In the genomic region with DNA sequence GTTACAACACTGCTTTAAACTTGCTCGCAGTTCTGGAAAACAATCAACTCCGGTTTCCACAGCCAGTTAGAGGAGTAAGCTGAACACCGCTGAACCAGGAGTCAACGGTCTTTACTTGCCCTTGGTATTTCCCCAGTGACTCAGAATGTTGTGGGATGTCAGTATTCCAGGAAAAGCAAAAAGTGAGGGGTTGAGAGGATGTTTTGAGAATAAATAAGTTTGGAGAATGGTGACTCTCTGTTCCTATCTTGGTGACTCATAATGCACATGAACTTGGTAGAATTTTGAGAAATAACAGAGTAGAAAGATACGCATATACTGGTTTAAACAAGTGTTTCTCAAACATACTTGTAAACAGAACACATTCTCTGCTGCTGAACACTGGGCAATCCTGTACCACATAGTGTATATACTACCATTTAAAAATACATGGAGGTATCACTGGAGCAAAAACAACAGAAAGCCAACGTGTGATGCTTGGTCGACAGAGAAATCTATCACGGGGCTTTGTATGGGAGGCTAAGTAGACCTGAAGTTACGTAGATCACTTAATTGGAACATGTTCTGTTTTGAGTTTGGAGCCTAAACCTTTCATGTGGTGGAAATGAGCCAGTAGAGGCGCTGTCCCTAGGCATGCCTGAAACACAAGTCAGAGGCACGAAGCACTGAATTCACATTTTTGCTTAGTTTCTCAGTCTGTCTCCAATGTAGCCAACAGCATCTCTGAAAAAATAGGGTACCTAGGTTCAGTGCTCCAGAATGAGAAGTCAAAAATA, we compare ENCODE assay signal across 10 cellular contexts.
DNase-seq lines count a peak whose midpoint lies in the region; FAIRE-seq and TF ChIP-seq lines count a peak whose summit lies in the region.
"Had no signal": no experiment of that assay in that cellular context is flagged by ENCODE, and none has a peak within 500 bp of the region (broad histone marks: within the 10 kb centered on the region; RNA-seq: fewer than 3 reads in every experiment).

No MANE protein-coding gene starts in this region.

- no peak overlapping the region; the same call in 1 of the 2 replicates for H3K4me3 ChIP-seq in AG04450 (ENCODE audit: low read depth, low read length)
- H3K4me3 ChIP-seq in choroid plexus epithelial cell (ENCODE audit: low read depth, low read length): no peak overlapping the region

- no peak overlapping the region for H3K4me3 Mint-ChIP-seq in progenitor cell of endocrine pancreas (ENCODE audit: low read depth)
- no peak overlapping the region for H3K4me3 Mint-ChIP-seq in T-helper 2 cell treated with Interferon-gamma antibody and Interleukin-4, amounts not matched to agents 5 μg/mL and 100 μg/mL, for 36 hours
- H3K4me3 Mint-ChIP-seq: IgD-negative memory B cell had no signal

- no peaks in the 10 kb centered on the region for H3K9me3 Mint-ChIP-seq in progenitor cell of endocrine pancreas (ENCODE audit: low read depth)
- H3K9me3 Mint-ChIP-seq in T-helper 2 cell treated with Interferon-gamma antibody and Interleukin-4, amounts not matched to agents 5 μg/mL and 100 μg/mL, for 36 hours: no peaks in the 10 kb centered on the region

- H3K36me3 Mint-ChIP-seq in progenitor cell of endocrine pancreas (ENCODE audit: insufficient read depth): peaks cover 4% of the 10 kb centered on the region
- H3K36me3 Mint-ChIP-seq in T-helper 2 cell treated with Interferon-gamma antibody and Interleukin-4, amounts not matched to agents 5 μg/mL and 100 μg/mL, for 36 hours (ENCODE audit: low read depth): no peaks in the 10 kb centered on the region
- H3K36me3 Mint-ChIP-seq: IgD-negative memory B cell had no signal

- no peaks in the 10 kb centered on the region for H3K27me3 ChIP-seq in AG04450 (ENCODE audit: control insufficient read depth, insufficient read depth, low read length)

- POLR2A ChIA-PET in AG04450 (lab: Yijun Ruan, JAX): no interaction called here

- FAIRE-seq in HTR-8/SVneo (lab: Jason Lieb, UNC): peak; percentile 94

- H3K27ac Mint-ChIP-seq in progenitor cell of endocrine pancreas: no peak overlapping the region
- H3K27ac Mint-ChIP-seq in T-helper 2 cell treated with Interferon-gamma antibody and Interleukin-4, amounts not matched to agents 5 μg/mL and 100 μg/mL, for 36 hours: no peak overlapping the region
- H3K27ac Mint-ChIP-seq: IgD-negative memory B cell had no signal

- H3K9me3 ChIP-seq in AG04450 (ENCODE audit: control insufficient read depth, insufficient read depth, low read length): no peaks in the 10 kb centered on the region

- CTCF ChIA-PET in AG04450 (lab: Charles Lee): interaction anchor here (0.6 to 1.0 kb wide), 3 partner anchors 30 to 56 kb away, joined by 3 read pairs; no protein-coding TSS in a partner anchor

- H3K27me3 Mint-ChIP-seq in progenitor cell of endocrine pancreas: no peaks in the 10 kb centered on the region
- H3K27me3 Mint-ChIP-seq in T-helper 2 cell treated with Interferon-gamma antibody and Interleukin-4, amounts not matched to agents 5 μg/mL and 100 μg/mL, for 36 hours (ENCODE audit: low read depth): peaks cover 3% of the 10 kb centered on the region
- H3K27me3 Mint-ChIP-seq: IgD-negative memory B cell had no signal

- peak overlapping the region; percentile 65 for H3K27ac ChIP-seq in AG04450 (ENCODE audit: low read depth, low read length)

- peak; percentile 89 for DNase-seq in AG04450 (ENCODE audit: low read depth, low spot score)
- DNase-seq in HTR-8/SVneo (ENCODE audit: insufficient read length, low spot score): peak; percentile 66
- peak; percentile 98 for DNase-seq in choroid plexus epithelial cell (ENCODE audit: low read depth)
- DNase-seq in medulla oblongata (ENCODE audit: extremely low spot score): peak; percentile 25
- DNase-seq in progenitor cell of endocrine pancreas (ENCODE audit: low spot score, unreplicated experiment): no peak
- no peak for DNase-seq in NK-92 (lab: John Stamatoyannopoulos, UW; ENCODE audit: unreplicated experiment)
- DNase-seq in T-helper 2 cell treated with Interferon-gamma antibody and Interleukin-4, amounts not matched to agents 5 μg/mL and 100 μg/mL, for 36 hours (ENCODE audit: low spot score): no peak
- DNase-seq in erythroblast (lab: John Stamatoyannopoulos, UW): no peak
- DNase-seq: activated effector memory CD4-positive, alpha-beta T cell treated with Interleukin-2 at 50 U/mL for 16 hours had no signal

- TF ChIP-seq CTCF in AG04450 (IDR thresholded peaks at IDR 0.05; ENCODE audit: low read depth, low read length): peak; percentile 36
- TF ChIP-seq CTCF in choroid plexus epithelial cell (conservative IDR thresholded peaks at IDR 0.05; ENCODE audit: low read depth, low read length): peak; percentile 77
- no peak for TF ChIP-seq CTCF in progenitor cell of endocrine pancreas (IDR thresholded peaks at IDR 0.05; ENCODE audit: unreplicated experiment)

- peaks cover under 1% of the 10 kb centered on the region for H3K4me1 Mint-ChIP-seq in progenitor cell of endocrine pancreas (ENCODE audit: low read depth)
- no peaks in the 10 kb centered on the region for H3K4me1 Mint-ChIP-seq in T-helper 2 cell treated with Interferon-gamma antibody and Interleukin-4, amounts not matched to agents 5 μg/mL and 100 μg/mL, for 36 hours (ENCODE audit: low read depth)
- H3K4me1 Mint-ChIP-seq: IgD-negative memory B cell had no signal

- TF ChIP-seq POLR2A in erythroblast (IDR thresholded peaks at IDR 0.05; ENCODE audit: low read length): no peak

Comparison
In these comparisons a context has a peak if more than half of its experiments do, and no peak if none do; other contexts are left out.
1. DNase-seq: peak in AG04450 (single experiment), HTR-8/SVneo (single experiment), choroid plexus epithelial cell (single experiment) and medulla oblongata (single experiment); none in progenitor cell of endocrine pancreas (single experiment), NK-92 (single experiment), T-helper 2 cell treated with Interferon-gamma antibody and Interleukin-4, amounts not matched to agents 5 μg/mL and 100 μg/mL, for 36 hours (single experiment) and erythroblast (0 of 2).